In genomic region chr2:190635781-190636180, GRCh38 we compare ENCODE assay signal across 11 cellular contexts. TPM values are rescaled to one million over a fixed set of nuclear protein-coding genes. Genes with fewer than 3 reads are reported as not detected.
A peak's percentile ranks its signal among the peaks of the same experiment; 100 is the strongest.
DNase-seq lines count a peak whose midpoint lies in the region; ATAC-seq and TF ChIP-seq lines count a peak whose summit lies in the region.
"Had no signal": no experiment of that assay in that cellular context is flagged by ENCODE, and none has a peak within 500 bp of the region (broad histone marks: within the 10 kb centered on the region; RNA-seq: fewer than 3 reads in every experiment).

No MANE protein-coding gene starts in this region.

- no peaks in the 10 kb centered on the region for H3K9me3 ChIP-seq in body of pancreas

- no peak overlapping the region for H3K27ac ChIP-seq in body of pancreas

- H3K27me3 Mint-ChIP-seq in MCF 10A (ENCODE audit: insufficient read depth, unreplicated experiment), result no peaks in the 10 kb centered on the region
- H3K27me3 Mint-ChIP-seq: type B pancreatic cell had no signal

- peak; percentile 21 for DNase-seq in activated CD8-positive, alpha-beta memory T cell treated with anti-CD3 and anti-CD28 coated beads, Interleukin-2, amount 50 U/mL, for 4 hours
- no peak for DNase-seq in activated CD8-positive, alpha-beta memory T cell treated with anti-CD3 and anti-CD28 coated beads for 24 hours
- DNase-seq in LNCaP clone FGC (ENCODE audit: low read depth) (no peak), MCF 10A (ENCODE audit: unreplicated experiment) (peak; percentile 60), DMS79 treated with DMSO at 0.1 percent for 48 hours (lab: John Stamatoyannopoulos, UW) (no peak), body of pancreas (no peak)
- no peak for DNase-seq in stimulated activated naive CD8-positive, alpha-beta T cell treated with anti-CD3 and anti-CD28 coated beads, Interleukin-15, Interleukin-2, amounts not matched to agents 100 U/mL and 50 U/mL, for 24 hours
- DNase-seq: GOT3, NCI-H2029 treated with DMSO at 0.1 percent for 48 hours had no signal

- peaks cover 7% of the 10 kb centered on the region for H3K9me3 Mint-ChIP-seq in MCF 10A (ENCODE audit: unreplicated experiment)
- H3K9me3 Mint-ChIP-seq: type B pancreatic cell had no signal

- no peaks in the 10 kb centered on the region for H3K4me1 ChIP-seq in body of pancreas

- no peak overlapping the region for H3K4me3 Mint-ChIP-seq in MCF 10A (ENCODE audit: unreplicated experiment)

- intact Hi-C loops in MCF 10A (cut with micrococcal nuclease) (loop anchor here (1.0 kb wide), 1 partner anchor 45 kb away; no protein-coding TSS in a partner anchor), body of pancreas (cut with DNase I) (no loop called here)

- no peak overlapping the region for H3K27ac Mint-ChIP-seq in MCF 10A (ENCODE audit: low read depth, unreplicated experiment)
- H3K27ac Mint-ChIP-seq: type B pancreatic cell had no signal

- H3K36me3 Mint-ChIP-seq in MCF 10A (ENCODE audit: insufficient read depth, unreplicated experiment), result no peaks in the 10 kb centered on the region
- H3K36me3 Mint-ChIP-seq: type B pancreatic cell had no signal

- BruUV-seq in MCF 10A (replicated peaks; lab: Mats Ljungman, UMichigan), result no TSS peak

- H3K27me3 ChIP-seq in body of pancreas, result no peaks in the 10 kb centered on the region

- H3K36me3 ChIP-seq in body of pancreas (replicated peaks in 1 of 2; ENCODE audit: insufficient read depth in 1 of 2, low read depth in 2 of 2), result no peaks in the 10 kb centered on the region

- TF ChIP-seq CTCF in LNCaP clone FGC (IDR thresholded peaks at IDR 0.05; ENCODE audit: control insufficient read depth, extremely low read depth, insufficient read depth) (0 out of 2 replicates have a peak, but pooled peaks have one; percentile 5), MCF 10A (IDR thresholded peaks at IDR 0.05; ENCODE audit: unreplicated experiment) (peak; percentile 12), body of pancreas (IDR thresholded peaks at IDR 0.05) (no peak)

- peaks cover 44% of the 10 kb centered on the region for H3K4me1 Mint-ChIP-seq in MCF 10A (ENCODE audit: insufficient read depth, unreplicated experiment)

- WGBS in body of pancreas, 2 donors, result 93 to 96% methylated on average over 4 of the region's 4 CpGs

- CTCF ChIA-PET in MCF 10A (lab: Yijun Ruan, JAX), result interaction anchor here (0.6 to 1.7 kb wide), 7 partner anchors 8 to 107 kb away, joined by 3 to 7 read pairs (median 3); no protein-coding TSS in a partner anchor

- no peak for TF ChIP-seq POLR2A in body of pancreas (IDR thresholded peaks at IDR 0.05)

- no peak overlapping the region for H3K4me3 ChIP-seq in LNCaP clone FGC (ENCODE audit: low read depth, low read length)
- no peak overlapping the region for H3K4me3 ChIP-seq in body of pancreas

- peak; percentile 67 for ATAC-seq in stimulated activated naive CD8-positive, alpha-beta T cell treated with anti-CD3 and anti-CD28 coated beads, Interleukin-15, Interleukin-2, amounts not matched to agents 100 U/mL and 50 U/mL, for 24 hours
- no peak for ATAC-seq in GM21619 (IDR thresholded peaks at IDR 0.05; ENCODE audit: unreplicated experiment)
- ATAC-seq in body of pancreas, result no peak

- POLR2A ChIA-PET in MCF 10A (lab: Yijun Ruan, JAX), result interaction anchor here (0.5 to 8.5 kb wide), 17 partner anchors 10 to 316 kb away, joined by 3 to 78 read pairs (median 7); partner anchors contain the start of genes HIBCH, NAB1 and NEMP2

RNA-seq across cellular contexts. Expression of gene NAB1, which starts 13.1 kb away (rescaled TPM):
- total RNA-seq in MCF 10A (2022) (40.3 and 48.5 TPM in 2 replicates), body of pancreas (10 to 100 TPM; 19.8 to 30.1 TPM)

Comparison
In these comparisons a context has a peak if more than half of its experiments do, and no peak if none do; other contexts are left out.
1. DNase-seq: peak in activated CD8-positive, alpha-beta memory T cell treated with anti-CD3 and anti-CD28 coated beads, Interleukin-2, amount 50 U/mL, for 4 hours (single experiment) and MCF 10A (single experiment); none in activated CD8-positive, alpha-beta memory T cell treated with anti-CD3 and anti-CD28 coated beads for 24 hours (single experiment), LNCaP clone FGC (single experiment), stimulated activated naive CD8-positive, alpha-beta T cell treated with anti-CD3 and anti-CD28 coated beads, Interleukin-15, Interleukin-2, amounts not matched to agents 100 U/mL and 50 U/mL, for 24 hours (single experiment), DMS79 treated with DMSO at 0.1 percent for 48 hours (single experiment) and body of pancreas (0 of 4).
2. CTCF ChIP-seq: peak in LNCaP clone FGC (single experiment) and MCF 10A (single experiment); none in body of pancreas (0 of 7).